19 cellular contexts compared by ENCODE assay signal in genomic region chr2:202790676-202791075, GRCh38.
"Had no signal": no experiment of that assay in that cellular context is flagged by ENCODE, and none has a peak within 500 bp of the region (broad histone marks: within the 10 kb centered on the region; RNA-seq: fewer than 3 reads in every experiment).

No MANE protein-coding gene starts in this region.

- H3K27me3 Mint-ChIP-seq: activated naive CD8-positive, alpha-beta T cell treated with anti-CD3 and anti-CD28 coated beads, Interleukin-2, amount 50 U/mL, for 24 hours; effector memory CD8-positive, alpha-beta T cell; natural killer cell treated with Interleukin-12 subunit alpha and Interleukin-12 subunit beta and Interleukin-15 and Interleukin-18, amount 100 ng/mL, for 72 hours; progenitor cell of endocrine pancreas had no signal

- H3K9me3 Mint-ChIP-seq: activated naive CD8-positive, alpha-beta T cell treated with anti-CD3 and anti-CD28 coated beads, Interleukin-2, amount 50 U/mL, for 24 hours; effector memory CD8-positive, alpha-beta T cell; natural killer cell treated with Interleukin-12 subunit alpha and Interleukin-12 subunit beta and Interleukin-15 and Interleukin-18, amount 100 ng/mL, for 72 hours had no signal

- H3K4me3 ChIP-seq: ascending aorta, gastroesophageal sphincter, right atrium auricular region, skin epidermis, transverse colon had no signal

- H3K4me3 Mint-ChIP-seq: activated naive CD8-positive, alpha-beta T cell treated with anti-CD3 and anti-CD28 coated beads, Interleukin-2, amount 50 U/mL, for 24 hours; effector memory CD8-positive, alpha-beta T cell; natural killer cell treated with Interleukin-12 subunit alpha and Interleukin-12 subunit beta and Interleukin-15 and Interleukin-18, amount 100 ng/mL, for 72 hours had no signal

- ATAC-seq: activated naive CD8-positive, alpha-beta T cell treated with anti-CD3 and anti-CD28 coated beads, Interleukin-2, amount 50 U/mL, for 24 hours; effector memory CD8-positive, alpha-beta T cell; gastroesophageal sphincter; left ventricle myocardium superior; natural killer cell treated with Interleukin-12 subunit alpha and Interleukin-12 subunit beta and Interleukin-15 and Interleukin-18, amount 100 ng/mL, for 72 hours had no signal

- H3K36me3 Mint-ChIP-seq: natural killer cell treated with Interleukin-12 subunit alpha and Interleukin-12 subunit beta and Interleukin-15 and Interleukin-18, amount 100 ng/mL, for 72 hours had no signal

- H3K27ac Mint-ChIP-seq: activated naive CD8-positive, alpha-beta T cell treated with anti-CD3 and anti-CD28 coated beads, Interleukin-2, amount 50 U/mL, for 24 hours; effector memory CD8-positive, alpha-beta T cell; natural killer cell treated with Interleukin-12 subunit alpha and Interleukin-12 subunit beta and Interleukin-15 and Interleukin-18, amount 100 ng/mL, for 72 hours; progenitor cell of endocrine pancreas had no signal

- DNase-seq: activated CD4-positive, alpha-beta T cell treated with anti-CD3 and anti-CD28 coated beads for 1 hour; activated CD4-positive, alpha-beta T cell treated with anti-CD3 and anti-CD28 coated beads, Interleukin-2, amount 50 U/mL, for 4 hours; activated naive CD4-positive, alpha-beta T cell; activated naive CD8-positive, alpha-beta T cell treated with anti-CD3 and anti-CD28 coated beads, Interleukin-2, amount 50 U/mL, for 24 hours; activated T-cell treated with anti-CD3 and anti-CD28 coated beads for 4 hours; dermis blood vessel endothelial cell; effector memory CD8-positive, alpha-beta T cell; kidney; left ventricle myocardium superior; mesenchymal stem cell; stimulated activated CD4-positive, alpha-beta T cell treated with anti-CD3 and anti-CD28 coated beads, Interleukin-4, amount 100 ng/mL, for 24 hours; stimulated activated naive CD4-positive, alpha-beta T cell; transverse colon had no signal
